Comparison of ENCODE assay signal across 9 cellular contexts in the genomic region with DNA sequence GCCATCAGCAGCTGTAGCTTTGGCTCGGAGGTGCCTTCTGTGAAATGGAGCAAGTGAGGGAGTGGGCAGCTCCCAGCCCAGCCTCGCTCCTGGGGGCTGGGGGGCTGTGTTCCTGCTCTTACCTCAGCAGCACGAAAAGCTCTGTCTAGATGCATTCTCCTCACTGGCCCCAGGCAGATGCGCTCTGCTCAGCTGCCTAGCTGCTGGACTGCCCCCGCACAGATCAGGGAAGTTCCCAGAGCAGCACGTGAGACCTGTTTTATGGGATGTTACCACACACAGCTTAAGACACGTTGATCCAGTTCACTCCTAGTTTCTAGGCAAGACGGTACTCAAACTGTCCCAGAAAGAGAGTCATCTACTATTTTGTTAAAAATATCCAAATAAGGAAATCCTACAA. TPM values are rescaled to one million over a fixed set of nuclear protein-coding genes. Genes with fewer than 3 reads are reported as not detected.
DNase-seq lines count a peak whose midpoint lies in the region; ATAC-seq and TF ChIP-seq lines count a peak whose summit lies in the region.
"Had no signal": no experiment of that assay in that cellular context is flagged by ENCODE, and none has a peak within 500 bp of the region (broad histone marks: within the 10 kb centered on the region; RNA-seq: fewer than 3 reads in every experiment).

No MANE protein-coding gene starts in this region.

- no peak for DNase-seq in activated CD4-positive, alpha-beta memory T cell treated with anti-CD3 and anti-CD28 coated beads, Interleukin-2, amount 10 ng/mL, durations not matched to agents 7 days and 5 days
- DNase-seq in mesendoderm (no peak), SK-N-DZ (ENCODE audit: low spot score) (no peak), epidermal melanocyte (ENCODE audit: insufficient read length, low spot score) (no peak), HK-2 (ENCODE audit: unreplicated experiment) (no peak)

- no peaks in the 10 kb centered on the region for H3K79me2 ChIP-seq in mesendoderm (ENCODE audit: control insufficient read depth, insufficient read depth, low read length)

- peaks cover 92% of the 10 kb centered on the region for H3K4me1 Mint-ChIP-seq in activated CD4-positive, alpha-beta memory T cell treated with anti-CD3 and anti-CD28 coated beads, Interleukin-2, amount 10 ng/mL, durations not matched to agents 7 days and 5 days

- peaks cover 90% of the 10 kb centered on the region for H3K36me3 Mint-ChIP-seq in activated CD4-positive, alpha-beta memory T cell treated with anti-CD3 and anti-CD28 coated beads, Interleukin-2, amount 10 ng/mL, durations not matched to agents 7 days and 5 days (ENCODE audit: low read depth)

- no peaks in the 10 kb centered on the region for H3K27me3 ChIP-seq in mesendoderm (ENCODE audit: insufficient read depth, low read length, poor library complexity)

- peak overlapping the region; percentile 47 for H3K4me3 Mint-ChIP-seq in activated CD4-positive, alpha-beta memory T cell treated with anti-CD3 and anti-CD28 coated beads, Interleukin-2, amount 10 ng/mL, durations not matched to agents 7 days and 5 days

- H2BK15ac ChIP-seq in mesendoderm (replicated peaks; ENCODE audit: low read depth): no peak overlapping the region

- H3K4me2 ChIP-seq in mesendoderm (ENCODE audit: low read length): no peak overlapping the region

- H3K36me3 ChIP-seq in mesendoderm (ENCODE audit: control insufficient read depth, insufficient read depth, low read length): no peaks in the 10 kb centered on the region

- CTCF ChIA-PET in activated CD4-positive, alpha-beta memory T cell treated with anti-CD3 and anti-CD28 coated beads, Interleukin-2, amount 10 ng/mL, durations not matched to agents 7 days and 5 days (lab: Charles Lee): interaction anchor here (0.7 to 5.7 kb wide), 5 partner anchors 8 to 106 kb away, joined by 3 to 53 read pairs (median 4); partner anchors contain the start of genes LCP1 and LRRC63

- ATAC-seq in HG03378 (IDR thresholded peaks at IDR 0.05; ENCODE audit: unreplicated experiment) (peak; percentile 32), HG03342 (IDR thresholded peaks at IDR 0.05; ENCODE audit: unreplicated experiment) (no peak)

- H2AK5ac ChIP-seq in mesendoderm (ENCODE audit: low read length): no peak overlapping the region

- H4K8ac ChIP-seq in mesendoderm (ENCODE audit: low read depth, low read length): no peak overlapping the region

- peak overlapping the region; percentile 45 for H3K4me3 ChIP-seq in GM12875 (ENCODE audit: low read depth, low read length)
- H3K4me3 ChIP-seq in mesendoderm (ENCODE audit: low read length): no peak overlapping the region
- H3K4me3 ChIP-seq: dorsolateral prefrontal cortex had no signal

- no peak overlapping the region for H2BK5ac ChIP-seq in mesendoderm (ENCODE audit: low read length)

- peak overlapping the region; percentile 45 for H3K4ac ChIP-seq in mesendoderm (ENCODE audit: low read depth, low read length)

- no peak overlapping the region for H3K56ac ChIP-seq in mesendoderm (ENCODE audit: low read length)

- no peaks in the 10 kb centered on the region for H3K9me3 Mint-ChIP-seq in activated CD4-positive, alpha-beta memory T cell treated with anti-CD3 and anti-CD28 coated beads, Interleukin-2, amount 10 ng/mL, durations not matched to agents 7 days and 5 days

- no CpG with 5 or more reads among the region's 8 CpGs for WGBS in mesendoderm (ENCODE audit: extremely low coverage, insufficient coverage, low lambda C conversion rate)

- H3K23ac ChIP-seq in mesendoderm (ENCODE audit: low read length): no peak overlapping the region

- TF ChIP-seq CTCF in GM12875 (IDR thresholded peaks at IDR 0.05; ENCODE audit: borderline replicate concordance, insufficient read depth, low read depth, low read length): no peak

- no peak overlapping the region for H3K27ac ChIP-seq in mesendoderm (ENCODE audit: low read depth, low read length)
- H3K27ac ChIP-seq: dorsolateral prefrontal cortex had no signal

- H3K27ac Mint-ChIP-seq in activated CD4-positive, alpha-beta memory T cell treated with anti-CD3 and anti-CD28 coated beads, Interleukin-2, amount 10 ng/mL, durations not matched to agents 7 days and 5 days: peak overlapping the region; percentile 96

- no peak overlapping the region for H4K5ac ChIP-seq in mesendoderm (ENCODE audit: low read length)

- H3K79me1 ChIP-seq in mesendoderm (ENCODE audit: low read length): no peaks in the 10 kb centered on the region

- no peaks in the 10 kb centered on the region for H3K27me3 Mint-ChIP-seq in activated CD4-positive, alpha-beta memory T cell treated with anti-CD3 and anti-CD28 coated beads, Interleukin-2, amount 10 ng/mL, durations not matched to agents 7 days and 5 days

- H3K4me1 ChIP-seq in mesendoderm (ENCODE audit: control insufficient read depth, low read depth, low read length): peaks cover 14% of the 10 kb centered on the region

- POLR2A ChIA-PET in activated CD4-positive, alpha-beta memory T cell treated with anti-CD3 and anti-CD28 coated beads, Interleukin-2, amount 10 ng/mL, durations not matched to agents 7 days and 5 days (lab: Charles Lee): interaction anchor here (1.2 to 18.7 kb wide), 7 partner anchors 8 to 29 kb away, joined by 3 to 552 read pairs (median 8); partner anchors contain the start of gene LCP1

- H3K18ac ChIP-seq in mesendoderm (ENCODE audit: low read length): no peak overlapping the region

- H3K9ac ChIP-seq in mesendoderm (ENCODE audit: low read length): no peak overlapping the region

- no peak overlapping the region for H2BK120ac ChIP-seq in mesendoderm (ENCODE audit: low read depth, low read length)

RNA-seq across cellular contexts. Expression of gene LCP1, which starts 13.6 kb away (rescaled TPM):
- total RNA-seq in activated CD4-positive, alpha-beta memory T cell treated with anti-CD3 and anti-CD28 coated beads, Interleukin-2, amount 10 ng/mL, durations not matched to agents 7 days and 5 days: 1,000 to 10,000 TPM; 1,272 to 1,280 TPM
- polyA plus RNA-seq in mesendoderm (2013, experiment 1 of 2): 20.9 TPM
- polyA plus RNA-seq in mesendoderm (2013, experiment 2 of 2): 22.8 TPM
- polyA plus RNA-seq in SK-N-DZ (2014; cell fraction: cytosol; rRNA removed): 7.0 and 7.2 TPM in 2 replicates
- polyA plus RNA-seq in SK-N-DZ (2014; cell fraction: nucleus; rRNA removed): 2.6 and 5.3 TPM in 2 replicates

RNA-seq across cellular contexts. Expression of gene LRRC63, which starts 43.4 kb away (rescaled TPM):
- 1 to 10 TPM in 1 of 2 experiments, under 1 TPM in 1; 0.83 to 1.1 TPM for total RNA-seq in activated CD4-positive, alpha-beta memory T cell treated with anti-CD3 and anti-CD28 coated beads, Interleukin-2, amount 10 ng/mL, durations not matched to agents 7 days and 5 days
- 0.03 TPM for polyA plus RNA-seq in mesendoderm (2013, experiment 1 of 2)
- polyA plus RNA-seq in mesendoderm (2013, experiment 2 of 2): 0.04 TPM
- 0.54 and 0.90 TPM in 2 replicates for polyA plus RNA-seq in SK-N-DZ (2014; cell fraction: cytosol; rRNA removed)
- polyA plus RNA-seq in SK-N-DZ (2014; cell fraction: nucleus; rRNA removed): 2.0 and 2.4 TPM in 2 replicates
